Comparison of ENCODE assay signal across 8 cellular contexts in the genomic region with DNA sequence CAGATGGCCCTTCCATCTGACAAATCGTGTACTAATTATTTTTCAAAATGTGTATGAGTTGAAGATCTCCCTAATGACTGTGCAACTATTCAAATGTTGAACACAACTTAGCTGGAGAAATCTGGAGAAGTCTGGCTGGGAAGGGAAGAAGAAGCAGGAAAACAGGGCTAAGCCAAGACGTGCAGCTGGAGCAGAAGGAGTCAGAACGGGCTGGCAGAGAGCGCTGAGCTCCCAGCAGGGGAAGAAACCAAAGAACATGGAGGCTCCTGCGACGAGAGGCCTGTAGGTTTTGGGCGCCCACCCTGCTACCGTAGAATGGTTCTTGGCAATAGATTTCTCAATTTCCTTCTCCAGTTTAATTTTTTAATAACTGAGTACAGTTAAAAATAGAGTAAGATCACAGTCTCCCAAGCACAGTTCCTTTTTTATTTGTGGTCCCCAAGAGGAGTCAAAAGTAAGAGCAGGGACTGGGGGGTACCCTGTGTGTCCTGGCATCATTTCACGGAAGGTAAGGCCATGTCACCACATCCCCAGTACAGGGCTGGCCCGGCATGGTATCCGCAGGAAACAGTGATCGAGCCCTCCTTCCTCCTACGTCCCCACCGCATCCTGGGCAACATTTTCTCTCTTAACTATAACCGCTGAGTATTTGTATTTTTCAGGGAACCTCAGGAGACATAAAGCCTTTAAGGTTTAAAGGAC. TPM values are rescaled to one million over a fixed set of nuclear protein-coding genes. Genes with fewer than 3 reads are reported as not detected.
DNase-seq lines count a peak whose midpoint lies in the region; ATAC-seq lines count a peak whose summit lies in the region.

No MANE protein-coding gene starts in this region.

- H3K36me3 Mint-ChIP-seq in activated T-helper 17 cell treated with anti-CD3 and anti-CD28 coated beads, Interleukin-2, amount 50 U/mL, for 72 hours (ENCODE audit: low read depth) = no peaks in the 10 kb centered on the region
- H3K36me3 Mint-ChIP-seq in immature natural killer cell = no peaks in the 10 kb centered on the region
- no peaks in the 10 kb centered on the region for H3K36me3 Mint-ChIP-seq in stimulated activated naive CD8-positive, alpha-beta T cell treated with anti-CD3 and anti-CD28 coated beads, Interleukin-15, Interleukin-2, amounts not matched to agents 100 ng/mL and 50 ng/mL, for 24 hours (ENCODE audit: low read depth)

- peaks cover 10% of the 10 kb centered on the region; the same call in 1 of the 2 replicates for H3K27me3 ChIP-seq in HUES48 (ENCODE audit: control insufficient read depth, insufficient read depth, low read length)

- peaks cover 10% of the 10 kb centered on the region for H3K4me1 ChIP-seq in HUES48 (ENCODE audit: control insufficient read depth, insufficient read depth, low read length)

- H3K9me3 ChIP-seq in HUES48 (ENCODE audit: control insufficient read depth, insufficient read depth, low read length) = no peaks in the 10 kb centered on the region

- H3K4me1 Mint-ChIP-seq in activated T-helper 17 cell treated with anti-CD3 and anti-CD28 coated beads, Interleukin-2, amount 50 U/mL, for 72 hours = peaks cover 19% of the 10 kb centered on the region
- peaks cover 34 to 51% of the 10 kb centered on the region in 2 donors for H3K4me1 Mint-ChIP-seq in immature natural killer cell
- peaks cover 17% of the 10 kb centered on the region for H3K4me1 Mint-ChIP-seq in stimulated activated naive CD8-positive, alpha-beta T cell treated with anti-CD3 and anti-CD28 coated beads, Interleukin-15, Interleukin-2, amounts not matched to agents 100 ng/mL and 50 ng/mL, for 24 hours (ENCODE audit: low read depth)

- no peaks in the 10 kb centered on the region for H3K36me3 ChIP-seq in HUES48 (ENCODE audit: control insufficient read depth, insufficient read depth, low read length)

- H3K9me3 Mint-ChIP-seq in activated T-helper 17 cell treated with anti-CD3 and anti-CD28 coated beads, Interleukin-2, amount 50 U/mL, for 72 hours = no peaks in the 10 kb centered on the region
- no peaks in the 10 kb centered on the region for H3K9me3 Mint-ChIP-seq in immature natural killer cell
- H3K9me3 Mint-ChIP-seq in stimulated activated naive CD8-positive, alpha-beta T cell treated with anti-CD3 and anti-CD28 coated beads, Interleukin-15, Interleukin-2, amounts not matched to agents 100 ng/mL and 50 ng/mL, for 24 hours = no peaks in the 10 kb centered on the region

- ATAC-seq in activated T-helper 17 cell treated with anti-CD3 and anti-CD28 coated beads, Interleukin-2, amount 50 U/mL, for 72 hours (replicated peaks) = peak; percentile 86
- ATAC-seq in HG03095 (IDR thresholded peaks at IDR 0.05; ENCODE audit: unreplicated experiment) = no peak

- no peaks in the 10 kb centered on the region for H3K27me3 Mint-ChIP-seq in activated T-helper 17 cell treated with anti-CD3 and anti-CD28 coated beads, Interleukin-2, amount 50 U/mL, for 72 hours
- H3K27me3 Mint-ChIP-seq in immature natural killer cell (ENCODE audit: low read depth in 3 of 3) = peaks cover 6 to 9% (median 8%) of the 10 kb centered on the region in 3 donors
- H3K27me3 Mint-ChIP-seq in stimulated activated naive CD8-positive, alpha-beta T cell treated with anti-CD3 and anti-CD28 coated beads, Interleukin-15, Interleukin-2, amounts not matched to agents 100 ng/mL and 50 ng/mL, for 24 hours = peaks cover 17% of the 10 kb centered on the region

- peak overlapping the region; percentile 90 for H3K27ac Mint-ChIP-seq in activated T-helper 17 cell treated with anti-CD3 and anti-CD28 coated beads, Interleukin-2, amount 50 U/mL, for 72 hours
- H3K27ac Mint-ChIP-seq in immature natural killer cell = peak overlapping the region; percentile 87 to 98 (median 94)
- peak overlapping the region; percentile 80 for H3K27ac Mint-ChIP-seq in stimulated activated naive CD8-positive, alpha-beta T cell treated with anti-CD3 and anti-CD28 coated beads, Interleukin-15, Interleukin-2, amounts not matched to agents 100 ng/mL and 50 ng/mL, for 24 hours

- H3K9ac ChIP-seq in HUES48 (ENCODE audit: low read depth, low read length) = 0 out of 2 replicates have a peak overlapping the region, but pooled peaks have one; percentile 74

- no peak overlapping the region for H3K27ac ChIP-seq in HUES48 (ENCODE audit: low read depth, low read length)

- peak overlapping the region; percentile 83 for H3K4me3 Mint-ChIP-seq in activated T-helper 17 cell treated with anti-CD3 and anti-CD28 coated beads, Interleukin-2, amount 50 U/mL, for 72 hours
- peak overlapping the region; percentile 80 to 91 (median 83) for H3K4me3 Mint-ChIP-seq in immature natural killer cell
- peak overlapping the region; percentile 76 for H3K4me3 Mint-ChIP-seq in stimulated activated naive CD8-positive, alpha-beta T cell treated with anti-CD3 and anti-CD28 coated beads, Interleukin-15, Interleukin-2, amounts not matched to agents 100 ng/mL and 50 ng/mL, for 24 hours

- peak overlapping the region; percentile 79 for H3K4me3 ChIP-seq in HUES48 (ENCODE audit: low read depth, low read length)

- DNase-seq in immature natural killer cell = peak; percentile 65 to 67 (median 66)
- no peak for DNase-seq in SW480 (ENCODE audit: low spot score)
- no peak for DNase-seq in NCI-H345 (lab: John Stamatoyannopoulos, UW)
- DNase-seq in NCI-H345 treated with DMSO at 0.1 percent for 48 hours (lab: John Stamatoyannopoulos, UW; ENCODE audit: unreplicated experiment) = no peak

RNA-seq across cellular contexts. Expression of gene LATS2, which starts 13.4 kb away (rescaled TPM):
- 1 to 10 TPM; 4.9 to 9.2 TPM for total RNA-seq in activated T-helper 17 cell treated with anti-CD3 and anti-CD28 coated beads, Interleukin-2, amount 50 U/mL, for 72 hours
- polyA plus RNA-seq in immature natural killer cell = 1 to 10 TPM in 2 of 3 donors, under 1 TPM in 1; 0.59 to 1.8 (median 1.3) TPM

Comparison
In these comparisons a context has a peak if more than half of its experiments do, and no peak if none do; other contexts are left out.
1. DNase-seq: peak in immature natural killer cell (3 of 3); none in SW480 (single experiment), NCI-H345 (single experiment) and NCI-H345 treated with DMSO at 0.1 percent for 48 hours (single experiment).
2. Peak in every context shown above with its lines, with median percentiles within 50 percentile points of each other: H3K27ac Mint-ChIP-seq and H3K4me3 Mint-ChIP-seq.